Comparison of ENCODE assay signal across 10 cellular contexts in the genomic region with DNA sequence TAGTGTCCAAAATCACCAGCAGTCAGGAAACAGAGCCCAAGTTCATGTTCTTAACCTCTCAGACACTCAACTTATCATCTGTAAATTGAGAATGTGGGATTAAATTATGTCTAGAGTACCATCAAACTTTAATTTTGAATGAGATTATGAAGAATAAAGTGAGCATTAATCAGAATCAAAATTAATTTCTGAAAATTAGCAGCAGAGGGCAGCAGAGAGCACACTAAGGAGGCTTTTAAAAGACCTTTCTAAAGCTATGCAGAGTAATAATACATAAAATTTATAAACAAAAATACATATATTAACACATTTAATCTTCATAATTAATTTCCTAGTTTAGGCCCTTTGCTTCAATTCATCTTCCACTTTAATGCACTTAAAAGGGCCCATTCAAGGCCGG. TPM values are rescaled to one million over a fixed set of nuclear protein-coding genes. Genes with fewer than 3 reads are reported as not detected.
DNase-seq lines count a peak whose midpoint lies in the region; ATAC-seq and TF ChIP-seq lines count a peak whose summit lies in the region.
"Had no signal": no experiment of that assay in that cellular context is flagged by ENCODE, and none has a peak within 500 bp of the region (broad histone marks: within the 10 kb centered on the region; RNA-seq: fewer than 3 reads in every experiment).

No MANE protein-coding gene starts in this region.

- H2AFZ ChIP-seq in smooth muscle cell (ENCODE audit: low read depth): no peak overlapping the region

- H3K4me1 ChIP-seq in esophagus muscularis mucosa (no peaks in the 10 kb centered on the region), smooth muscle cell (ENCODE audit: low read depth) (no peaks in the 10 kb centered on the region)

- H3K9ac ChIP-seq in smooth muscle cell (ENCODE audit: low read depth): no peak overlapping the region

- no peak for TF ChIP-seq EP300 in esophagus muscularis mucosa (IDR thresholded peaks at IDR 0.05)

- H3K4me2 ChIP-seq in smooth muscle cell: no peak overlapping the region

- DNase-seq in NCI-H2029 treated with DMSO at 0.1 percent for 48 hours (lab: John Stamatoyannopoulos, UW) (peak; percentile 0), NCI-H2029 (lab: John Stamatoyannopoulos, UW) (no peak), NCI-H460 (ENCODE audit: extremely low read depth, low read depth) (peak; percentile 28), esophagus muscularis mucosa (ENCODE audit: extremely low spot score) (no peak), smooth muscle cell (lab: John Stamatoyannopoulos, UW; ENCODE audit: unreplicated experiment) (no peak)
- DNase-seq: occipital lobe had no signal

- H3K4me3 ChIP-seq in esophagus muscularis mucosa: no peak overlapping the region
- no peak overlapping the region for H3K4me3 ChIP-seq in smooth muscle cell

- H3F3A ChIP-seq in smooth muscle cell (ENCODE audit: low read depth): no peaks in the 10 kb centered on the region

- TF ChIP-seq CTCF in esophagus muscularis mucosa (IDR thresholded peaks at IDR 0.05) (peak; percentile 45 to 56 (median 50)), smooth muscle cell (IDR thresholded peaks at IDR 0.05; ENCODE audit: borderline replicate concordance, insufficient read depth, poor library complexity, severe bottlenecking) (peak; percentile 47)

- H3K9me3 ChIP-seq in esophagus muscularis mucosa (no peaks in the 10 kb centered on the region), smooth muscle cell (replicated peaks; ENCODE audit: low read depth) (no peaks in the 10 kb centered on the region)

- intact Hi-C loops in esophagus muscularis mucosa (cut with DNase I): no loop called here

- no peaks in the 10 kb centered on the region for H3K36me3 ChIP-seq in esophagus muscularis mucosa
- H3K36me3 ChIP-seq in smooth muscle cell (ENCODE audit: low read depth): no peaks in the 10 kb centered on the region

- no peak for TF ChIP-seq POLR2A in esophagus muscularis mucosa (IDR thresholded peaks at IDR 0.05; ENCODE audit: low read depth)

- ATAC-seq in HG03520 (IDR thresholded peaks at IDR 0.05; ENCODE audit: unreplicated experiment): no peak
- no peak for ATAC-seq in HG03045 (IDR thresholded peaks at IDR 0.05; ENCODE audit: unreplicated experiment)
- no peak for ATAC-seq in GM19455 (IDR thresholded peaks at IDR 0.05; ENCODE audit: unreplicated experiment)
- ATAC-seq: T-cell had no signal

- H3K27me3 ChIP-seq in esophagus muscularis mucosa: no peaks in the 10 kb centered on the region
- no peaks in the 10 kb centered on the region for H3K27me3 ChIP-seq in smooth muscle cell (ENCODE audit: low read depth)

- no peaks in the 10 kb centered on the region for H3K79me2 ChIP-seq in smooth muscle cell (ENCODE audit: low read depth)

- no peaks in the 10 kb centered on the region for H4K20me1 ChIP-seq in smooth muscle cell (ENCODE audit: low read depth)

- no peak overlapping the region for H3K27ac ChIP-seq in esophagus muscularis mucosa (replicated peaks in 1 of 4)
- H3K27ac ChIP-seq in smooth muscle cell (ENCODE audit: low read depth): no peak overlapping the region

- WGBS in esophagus muscularis mucosa: 67% methylated on average over 1 of the region's 1 CpG
- 89% methylated on average over 1 of the region's 1 CpG for WGBS in smooth muscle cell (ENCODE audit: low lambda C conversion rate)

RNA-seq across cellular contexts. Expression of gene TASL, which starts 7.1 kb away (rescaled TPM):
- total RNA-seq in NCI-H460 (2014; rRNA removed; shearing (Covaris generic)): not detected in 2 replicates
- not detected in 2 replicates for polyA plus RNA-seq in NCI-H460 (2014; cell fraction: nucleus; rRNA removed)
- total RNA-seq in esophagus muscularis mucosa: under 1 TPM; 0.13 to 0.75 (median 0.37) TPM
- total RNA-seq in smooth muscle cell: not detected in 2 replicates
- polyA plus RNA-seq in smooth muscle cell: not detected in 2 replicates

Comparison
In these comparisons a context has a peak if more than half of its experiments do, and no peak if none do; other contexts are left out.
1. DNase-seq: peak in NCI-H2029 treated with DMSO at 0.1 percent for 48 hours (single experiment) and NCI-H460 (single experiment); none in NCI-H2029 (single experiment), esophagus muscularis mucosa (single experiment) and smooth muscle cell (single experiment).